1 cellular context compared by ENCODE assay signal in the genomic region with DNA sequence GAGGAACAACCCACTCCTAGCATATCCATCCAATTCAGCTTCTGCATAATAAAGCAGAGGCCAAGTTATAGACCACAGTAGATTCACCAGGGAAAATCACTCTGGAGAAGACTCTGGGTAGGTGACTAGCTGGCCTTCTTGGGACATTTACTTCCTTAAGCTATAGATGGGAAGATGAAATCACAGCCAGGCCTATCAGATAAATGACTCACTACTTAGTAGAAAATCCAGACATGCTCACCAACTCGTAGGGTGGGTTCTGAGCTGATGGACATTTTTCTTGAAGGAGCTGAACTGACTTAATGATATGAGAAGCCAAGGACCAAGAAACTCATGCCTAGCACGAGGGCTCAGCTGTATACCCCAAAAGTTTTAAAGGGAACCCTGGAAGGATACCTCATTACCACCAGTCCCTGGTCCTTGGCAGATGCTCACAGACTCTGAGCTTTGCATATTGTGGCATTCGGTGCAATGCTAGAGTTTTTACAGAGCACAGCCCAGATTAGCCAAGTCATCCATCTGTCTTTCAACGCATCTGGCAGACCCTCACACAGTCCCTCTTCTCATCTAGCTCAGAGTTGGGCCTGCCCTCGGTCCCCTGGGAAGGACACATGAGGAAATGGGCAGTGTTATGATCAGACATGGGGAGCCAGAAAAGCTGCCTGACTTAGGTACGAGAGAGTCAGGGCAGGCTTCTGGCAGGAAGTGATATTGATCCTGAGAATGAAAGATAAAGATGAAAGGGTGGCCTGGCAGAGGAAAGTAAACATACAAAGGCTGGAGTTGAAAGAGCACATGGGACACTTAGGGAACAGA.
A peak's percentile ranks its signal among the peaks of the same experiment; 100 is the strongest.
TF ChIP-seq lines count a peak whose summit lies in the region.

No MANE protein-coding gene starts in this region.

TF ChIP-seq in HepG2, 621 proteins besides CTCF, POLR2A, EP300 and RAD21 (continued from another document and continues in another):
- TF ChIP-seq, protein P1, sequence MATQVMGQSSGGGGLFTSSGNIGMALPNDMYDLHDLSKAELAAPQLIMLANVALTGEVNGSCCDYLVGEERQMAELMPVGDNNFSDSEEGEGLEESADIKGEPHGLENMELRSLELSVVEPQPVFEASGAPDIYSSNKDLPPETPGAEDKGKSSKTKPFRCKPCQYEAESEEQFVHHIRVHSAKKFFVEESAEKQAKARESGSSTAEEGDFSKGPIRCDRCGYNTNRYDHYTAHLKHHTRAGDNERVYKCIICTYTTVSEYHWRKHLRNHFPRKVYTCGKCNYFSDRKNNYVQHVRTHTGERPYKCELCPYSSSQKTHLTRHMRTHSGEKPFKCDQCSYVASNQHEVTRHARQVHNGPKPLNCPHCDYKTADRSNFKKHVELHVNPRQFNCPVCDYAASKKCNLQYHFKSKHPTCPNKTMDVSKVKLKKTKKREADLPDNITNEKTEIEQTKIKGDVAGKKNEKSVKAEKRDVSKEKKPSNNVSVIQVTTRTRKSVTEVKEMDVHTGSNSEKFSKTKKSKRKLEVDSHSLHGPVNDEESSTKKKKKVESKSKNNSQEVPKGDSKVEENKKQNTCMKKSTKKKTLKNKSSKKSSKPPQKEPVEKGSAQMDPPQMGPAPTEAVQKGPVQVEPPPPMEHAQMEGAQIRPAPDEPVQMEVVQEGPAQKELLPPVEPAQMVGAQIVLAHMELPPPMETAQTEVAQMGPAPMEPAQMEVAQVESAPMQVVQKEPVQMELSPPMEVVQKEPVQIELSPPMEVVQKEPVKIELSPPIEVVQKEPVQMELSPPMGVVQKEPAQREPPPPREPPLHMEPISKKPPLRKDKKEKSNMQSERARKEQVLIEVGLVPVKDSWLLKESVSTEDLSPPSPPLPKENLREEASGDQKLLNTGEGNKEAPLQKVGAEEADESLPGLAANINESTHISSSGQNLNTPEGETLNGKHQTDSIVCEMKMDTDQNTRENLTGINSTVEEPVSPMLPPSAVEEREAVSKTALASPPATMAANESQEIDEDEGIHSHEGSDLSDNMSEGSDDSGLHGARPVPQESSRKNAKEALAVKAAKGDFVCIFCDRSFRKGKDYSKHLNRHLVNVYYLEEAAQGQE (IDR thresholded peaks at IDR 0.05; ENCODE audit: borderline replicate concordance in 1 of 2, low read depth in 1 of 2, low read length in 2 of 2): peak in 1 of 2 experiments; percentile 72; a peak in 2 of 4 replicates
- TF ChIP-seq ZNF350 (CRISPR knock-in tag; IDR thresholded peaks at IDR 0.05; ENCODE audit: borderline replicate concordance, low read depth) (no peak), SIN3B (IDR thresholded peaks at IDR 0.05; ENCODE audit: low read length) (no peak), TMF1 (CRISPR knock-in tag; IDR thresholded peaks at IDR 0.05; ENCODE audit: low read depth) (no peak), DMTF1 (CRISPR knock-in tag; IDR thresholded peaks at IDR 0.05) (no peak), ZNF549 (CRISPR knock-in tag; IDR thresholded peaks at IDR 0.05) (no peak), POLR2AphosphoS2 (IDR thresholded peaks at IDR 0.05; ENCODE audit: low read depth, low read length) (no peak), PCBP1 (IDR thresholded peaks at IDR 0.05; ENCODE audit: borderline replicate concordance, low read depth, low read length) (no peak), SP4 (CRISPR knock-in tag; IDR thresholded peaks at IDR 0.05) (no peak), ERF (CRISPR knock-in tag; IDR thresholded peaks at IDR 0.05) (peak; percentile 94), ZNF546 (CRISPR knock-in tag; conservative IDR thresholded peaks at IDR 0.05) (no peak), DDIT3 (CRISPR knock-in tag; IDR thresholded peaks at IDR 0.05) (no peak; the same call in 1 of the 2 replicates), ZNF17 (CRISPR knock-in tag; IDR thresholded peaks at IDR 0.05) (no peak), NONO (IDR thresholded peaks at IDR 0.05) (no peak), NONO (CRISPR knock-in tag; conservative IDR thresholded peaks at IDR 0.05) (peak; percentile 55; the same call in 1 of the 2 replicates), NFIB (CRISPR knock-in tag; IDR thresholded peaks at IDR 0.05; ENCODE audit: borderline replicate concordance) (no peak), ZFP36 (IDR thresholded peaks at IDR 0.05; ENCODE audit: borderline replicate concordance, low read depth, low read length, partially characterized antibody) (no peak), ZNF432 (CRISPR knock-in tag; IDR thresholded peaks at IDR 0.05; ENCODE audit: borderline replicate concordance) (no peak), AHR (CRISPR knock-in tag; IDR thresholded peaks at IDR 0.05) (no peak), ZSCAN30 (CRISPR knock-in tag; IDR thresholded peaks at IDR 0.05) (no peak), ZBTB44 (CRISPR knock-in tag; IDR thresholded peaks at IDR 0.05) (no peak), MED1 (CRISPR knock-in tag; IDR thresholded peaks at IDR 0.05) (peak; percentile 95), HES4 (CRISPR knock-in tag; IDR thresholded peaks at IDR 0.05; ENCODE audit: borderline replicate concordance) (no peak), RARA (CRISPR knock-in tag; IDR thresholded peaks at IDR 0.05) (peak; percentile 90), TIGD3 (CRISPR knock-in tag; IDR thresholded peaks at IDR 0.05; ENCODE audit: borderline replicate concordance) (no peak), SMAD3 (CRISPR knock-in tag; IDR thresholded peaks at IDR 0.05) (peak; percentile 65; the same call in 1 of the 2 replicates), BRF2 (CRISPR knock-in tag; IDR thresholded peaks at IDR 0.05) (0 out of 2 replicates have a peak, but pooled peaks have one; percentile 19), TBP (CRISPR knock-in tag; IDR thresholded peaks at IDR 0.05) (no peak), YEATS4 (CRISPR knock-in tag; IDR thresholded peaks at IDR 0.05; ENCODE audit: borderline replicate concordance) (peak; percentile 35; the same call in 1 of the 2 replicates), GATAD2A (CRISPR knock-in tag; IDR thresholded peaks at IDR 0.05) (peak; percentile 99), ZNF75D (CRISPR knock-in tag; IDR thresholded peaks at IDR 0.05; ENCODE audit: borderline replicate concordance) (no peak), LCORL (IDR thresholded peaks at IDR 0.05) (peak; percentile 44; the same call in 1 of the 2 replicates), LCORL (CRISPR knock-in tag; IDR thresholded peaks at IDR 0.05) (peak; percentile 95), FOXK2 (IDR thresholded peaks at IDR 0.05) (no peak)
- TF ChIP-seq, protein P2, sequence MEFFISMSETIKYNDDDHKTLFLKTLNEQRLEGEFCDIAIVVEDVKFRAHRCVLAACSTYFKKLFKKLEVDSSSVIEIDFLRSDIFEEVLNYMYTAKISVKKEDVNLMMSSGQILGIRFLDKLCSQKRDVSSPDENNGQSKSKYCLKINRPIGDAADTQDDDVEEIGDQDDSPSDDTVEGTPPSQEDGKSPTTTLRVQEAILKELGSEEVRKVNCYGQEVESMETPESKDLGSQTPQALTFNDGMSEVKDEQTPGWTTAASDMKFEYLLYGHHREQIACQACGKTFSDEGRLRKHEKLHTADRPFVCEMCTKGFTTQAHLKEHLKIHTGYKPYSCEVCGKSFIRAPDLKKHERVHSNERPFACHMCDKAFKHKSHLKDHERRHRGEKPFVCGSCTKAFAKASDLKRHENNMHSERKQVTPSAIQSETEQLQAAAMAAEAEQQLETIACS (CRISPR knock-in tag; IDR thresholded peaks at IDR 0.05): no peak
- TF ChIP-seq, protein P3, sequence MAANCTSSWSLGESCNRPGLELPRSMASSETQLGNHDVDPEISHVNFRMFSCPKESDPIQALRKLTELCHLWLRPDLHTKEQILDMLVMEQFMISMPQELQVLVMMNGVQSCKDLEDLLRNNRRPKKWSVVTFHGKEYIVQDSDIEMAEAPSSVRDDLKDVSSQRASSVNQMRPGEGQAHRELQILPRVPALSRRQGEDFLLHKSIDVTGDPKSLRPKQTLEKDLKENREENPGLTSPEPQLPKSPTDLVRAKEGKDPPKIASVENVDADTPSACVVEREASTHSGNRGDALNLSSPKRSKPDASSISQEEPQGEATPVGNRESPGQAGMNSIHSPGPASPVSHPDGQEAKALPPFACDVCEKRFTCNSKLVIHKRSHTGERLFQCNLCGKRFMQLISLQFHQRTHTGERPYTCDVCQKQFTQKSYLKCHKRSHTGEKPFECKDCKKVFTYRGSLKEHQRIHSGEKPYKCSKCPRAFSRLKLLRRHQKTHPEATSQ (CRISPR knock-in tag; IDR thresholded peaks at IDR 0.05; ENCODE audit: borderline replicate concordance): peak; percentile 79; the same call in 1 of the 2 replicates
- TF ChIP-seq, protein P4, sequence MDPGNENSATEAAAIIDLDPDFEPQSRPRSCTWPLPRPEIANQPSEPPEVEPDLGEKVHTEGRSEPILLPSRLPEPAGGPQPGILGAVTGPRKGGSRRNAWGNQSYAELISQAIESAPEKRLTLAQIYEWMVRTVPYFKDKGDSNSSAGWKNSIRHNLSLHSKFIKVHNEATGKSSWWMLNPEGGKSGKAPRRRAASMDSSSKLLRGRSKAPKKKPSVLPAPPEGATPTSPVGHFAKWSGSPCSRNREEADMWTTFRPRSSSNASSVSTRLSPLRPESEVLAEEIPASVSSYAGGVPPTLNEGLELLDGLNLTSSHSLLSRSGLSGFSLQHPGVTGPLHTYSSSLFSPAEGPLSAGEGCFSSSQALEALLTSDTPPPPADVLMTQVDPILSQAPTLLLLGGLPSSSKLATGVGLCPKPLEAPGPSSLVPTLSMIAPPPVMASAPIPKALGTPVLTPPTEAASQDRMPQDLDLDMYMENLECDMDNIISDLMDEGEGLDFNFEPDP (CRISPR knock-in tag; conservative IDR thresholded peaks at IDR 0.05): no peak
